Comparison of ENCODE assay signal across 12 cellular contexts in the genomic region with DNA sequence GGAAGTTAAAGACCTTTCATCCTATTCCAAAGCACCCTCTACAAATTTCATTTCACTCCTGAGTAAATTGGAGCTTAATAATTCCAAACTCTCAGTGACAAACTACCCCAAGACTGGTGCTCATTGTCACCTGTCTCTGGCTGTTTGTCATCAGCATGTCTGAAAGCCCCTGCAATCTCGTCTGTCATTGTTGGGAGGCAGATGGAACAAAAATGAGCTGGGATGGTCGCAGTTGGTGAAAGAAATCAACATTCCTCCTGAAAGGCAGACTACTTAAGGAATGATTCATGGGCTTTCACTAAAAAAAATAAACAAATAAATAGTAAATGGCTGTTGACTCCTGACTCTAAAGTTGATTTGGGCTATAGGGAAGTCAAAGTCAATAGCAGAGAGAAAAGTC.
"Had no signal": no experiment of that assay in that cellular context is flagged by ENCODE, and none has a peak within 500 bp of the region (broad histone marks: within the 10 kb centered on the region; RNA-seq: fewer than 3 reads in every experiment).

No MANE protein-coding gene starts in this region.

- H3K4me3 ChIP-seq: heart left ventricle, testis had no signal

- H3K27me3 Mint-ChIP-seq: stimulated activated naive CD8-positive, alpha-beta T cell treated with anti-CD3 and anti-CD28 coated beads, Interleukin-15, amount 100 ng/mL, for 72 hours had no signal

- H3K27ac ChIP-seq: heart left ventricle, testis had no signal

- DNase-seq: activated CD4-positive, alpha-beta memory T cell treated with anti-CD3 and anti-CD28 coated beads for 36 hours; activated CD8-positive, alpha-beta memory T cell treated with anti-CD3 and anti-CD28 coated beads, Interleukin-2, amount 50 U/mL, for 4 hours; activated T-cell treated with anti-CD3 and anti-CD28 coated beads, Interleukin-2, amount 50 U/mL, for 72 hours; aorta; foreskin melanocyte; heart left ventricle; stimulated activated CD4-positive, alpha-beta T cell treated with anti-CD3 and anti-CD28 coated beads, Interleukin-15, amount 100 ng/mL, for 24 hours; stimulated activated CD4-positive, alpha-beta T cell treated with anti-CD3 and anti-CD28 coated beads, Interleukin-4, amount 100 ng/mL, for 24 hours; stimulated activated naive CD8-positive, alpha-beta T cell treated with anti-CD3 and anti-CD28 coated beads, Interleukin-15, amount 100 ng/mL, for 72 hours; T-helper 9 cell; testis had no signal

- H3K36me3 ChIP-seq: heart left ventricle had no signal

- H3K4me1 Mint-ChIP-seq: stimulated activated naive CD8-positive, alpha-beta T cell treated with anti-CD3 and anti-CD28 coated beads, Interleukin-15, amount 100 ng/mL, for 72 hours had no signal

- H3K36me3 Mint-ChIP-seq: activated CD4-positive, alpha-beta memory T cell treated with anti-CD3 and anti-CD28 coated beads for 36 hours; natural killer cell treated with Interleukin-12 subunit alpha and Interleukin-12 subunit beta and Interleukin-15 and Interleukin-18, amount 100 ng/mL, for 72 hours had no signal

- H3K27ac Mint-ChIP-seq: activated CD4-positive, alpha-beta memory T cell treated with anti-CD3 and anti-CD28 coated beads for 36 hours; activated T-cell treated with anti-CD3 and anti-CD28 coated beads, Interleukin-2, amount 50 U/mL, for 72 hours; natural killer cell treated with Interleukin-12 subunit alpha and Interleukin-12 subunit beta and Interleukin-15 and Interleukin-18, amount 100 ng/mL, for 72 hours; stimulated activated naive CD8-positive, alpha-beta T cell treated with anti-CD3 and anti-CD28 coated beads, Interleukin-15, amount 100 ng/mL, for 72 hours had no signal

- H3K27me3 ChIP-seq: testis had no signal

- H3K4me3 Mint-ChIP-seq: activated CD4-positive, alpha-beta memory T cell treated with anti-CD3 and anti-CD28 coated beads for 36 hours; activated T-cell treated with anti-CD3 and anti-CD28 coated beads, Interleukin-2, amount 50 U/mL, for 72 hours; natural killer cell treated with Interleukin-12 subunit alpha and Interleukin-12 subunit beta and Interleukin-15 and Interleukin-18, amount 100 ng/mL, for 72 hours; stimulated activated naive CD8-positive, alpha-beta T cell treated with anti-CD3 and anti-CD28 coated beads, Interleukin-15, amount 100 ng/mL, for 72 hours had no signal

- H3K4me1 ChIP-seq: heart left ventricle had no signal

- H3K9me3 ChIP-seq: heart left ventricle, testis had no signal

- ATAC-seq: activated T-cell treated with anti-CD3 and anti-CD28 coated beads, Interleukin-2, amount 50 U/mL, for 72 hours; heart left ventricle; natural killer cell treated with Interleukin-12 subunit alpha and Interleukin-12 subunit beta and Interleukin-15 and Interleukin-18, amount 100 ng/mL, for 72 hours; stimulated activated naive CD8-positive, alpha-beta T cell treated with anti-CD3 and anti-CD28 coated beads, Interleukin-15, amount 100 ng/mL, for 72 hours had no signal

- H3K9me3 Mint-ChIP-seq: activated CD4-positive, alpha-beta memory T cell treated with anti-CD3 and anti-CD28 coated beads for 36 hours; natural killer cell treated with Interleukin-12 subunit alpha and Interleukin-12 subunit beta and Interleukin-15 and Interleukin-18, amount 100 ng/mL, for 72 hours; stimulated activated naive CD8-positive, alpha-beta T cell treated with anti-CD3 and anti-CD28 coated beads, Interleukin-15, amount 100 ng/mL, for 72 hours had no signal
